In genomic region chr4:149343614-149344013, GRCh38 we compare ENCODE assay signal across 20 cellular contexts.
DNase-seq lines count a peak whose midpoint lies in the region; ATAC-seq, FAIRE-seq and TF ChIP-seq lines count a peak whose summit lies in the region.
"Had no signal": no experiment of that assay in that cellular context is flagged by ENCODE, and none has a peak within 500 bp of the region (broad histone marks: within the 10 kb centered on the region; RNA-seq: fewer than 3 reads in every experiment).

No MANE protein-coding gene starts in this region.

- no peak overlapping the region for H2BK15ac ChIP-seq in H1 (ENCODE audit: low read length)

- no peak overlapping the region for H3K27ac ChIP-seq in H1 (ENCODE audit: low read depth, low read length)
- peak overlapping the region; percentile 47 for H3K27ac ChIP-seq in foreskin keratinocyte
- H3K27ac ChIP-seq: C4-2B had no signal

- no peak overlapping the region for H3K4me3 ChIP-seq in H1 (ENCODE audit: extremely low read depth in 1 of 4, insufficient read depth in 2 of 4, low read depth in 3 of 4, low read length in 4 of 4)
- H3K4me3 ChIP-seq: K562 had no signal

- H3K36me3 ChIP-seq in H1 (ENCODE audit: control insufficient read depth in 2 of 4, insufficient read depth in 4 of 4, low read length in 3 of 4): no peaks in the 10 kb centered on the region

- H3K79me2 ChIP-seq in H1 (ENCODE audit: control insufficient read depth in 1 of 2, insufficient read depth in 2 of 2, low read length in 2 of 2): no peaks in the 10 kb centered on the region

- H3K9me3 ChIP-seq in H1 (ENCODE audit: insufficient read depth in 2 of 2, low read depth in 1 of 2, low read length in 1 of 2): no peaks in the 10 kb centered on the region
- H3K9me3 ChIP-seq: Caco-2 had no signal

- H2BK5ac ChIP-seq in H1 (ENCODE audit: low read depth, low read length): no peak overlapping the region

- H2BK120ac ChIP-seq in H1 (replicated peaks; ENCODE audit: low read depth, low read length): no peak overlapping the region

- H3K23me2 ChIP-seq in H1 (ENCODE audit: low read depth, low read length): no peaks in the 10 kb centered on the region

- no peak overlapping the region for H3K23ac ChIP-seq in H1 (ENCODE audit: insufficient read length)

- no peak for TF ChIP-seq EP300 in H1 (IDR thresholded peaks at IDR 0.05; ENCODE audit: borderline replicate concordance in 1 of 2, low read depth in 2 of 2, low read length in 2 of 2)

- H3K27me3 ChIP-seq in H1 (replicated peaks in 1 of 4; ENCODE audit: control insufficient read depth in 3 of 4, extremely low read depth in 1 of 4, insufficient read depth in 3 of 4, low read length in 3 of 4) (no peaks in the 10 kb centered on the region), foreskin keratinocyte (no peaks in the 10 kb centered on the region)

- DNase-seq in OCI-M1 (lab: John Stamatoyannopoulos, UW): peak; percentile 47
- DNase-seq in H1 (ENCODE audit: low read depth in 1 of 2, low spot score in 2 of 2): no peak
- peak in 1 of 2 donors; percentile 29 for DNase-seq in foreskin keratinocyte
- DNase-seq in dedifferentiated amniotic fluid mesenchymal stem cell (ENCODE audit: extremely low spot score): no peak
- DNase-seq: AML-193; Caco-2; CD4-positive, alpha-beta T cell; GDM1; GOT3; H9; IMR-90 had no signal

- no peak overlapping the region for H2BK20ac ChIP-seq in H1 (ENCODE audit: low read length)

- H3K4me1 ChIP-seq in H1 (replicated peaks in 1 of 4; ENCODE audit: control insufficient read depth in 3 of 4, insufficient read depth in 4 of 4, low read length in 3 of 4) (no peaks in the 10 kb centered on the region), foreskin keratinocyte (peaks cover 15% of the 10 kb centered on the region)
- H3K4me1 ChIP-seq: Caco-2 had no signal

- CTCF ChIA-PET in H1 (lab: Charles Lee; ENCODE audit: partially characterized antibody): no interaction called here

- no peak for FAIRE-seq in H1 (lab: Jason Lieb, UNC)
- FAIRE-seq: A204.1, D721Med, GM12892, GM18507, HTR-8/SVneo, K562 had no signal

- no peak overlapping the region for H2BK12ac ChIP-seq in H1 (ENCODE audit: low read depth, low read length)

- no peak for TF ChIP-seq POLR2A in H1 (IDR thresholded peaks at IDR 0.05; ENCODE audit: control extremely low read depth in 1 of 2, low read depth in 2 of 2, low read length in 2 of 2)

- no peak overlapping the region for H4K8ac ChIP-seq in H1 (ENCODE audit: extremely low read depth, insufficient read depth, low read length)

- peak overlapping the region; percentile 76 for H2AFZ ChIP-seq in H1 (ENCODE audit: low read length)

- H3K4me2 ChIP-seq in H1 (ENCODE audit: insufficient read depth in 1 of 2, low read depth in 2 of 2, low read length in 2 of 2): no peak overlapping the region

- no peaks in the 10 kb centered on the region for H3K79me1 ChIP-seq in H1 (ENCODE audit: low read depth, low read length)

- no peak overlapping the region for H3K18ac ChIP-seq in H1 (ENCODE audit: extremely low read depth, low read length)

- H3K56ac ChIP-seq in H1 (replicated peaks; ENCODE audit: insufficient read length, low read depth, low read length): no peak overlapping the region

- no peak overlapping the region for H2AK5ac ChIP-seq in H1 (ENCODE audit: low read depth, low read length)

- no peak overlapping the region for H4K91ac ChIP-seq in H1 (replicated peaks; ENCODE audit: insufficient read length, low read length)

- TF ChIP-seq RAD21 in H1 (IDR thresholded peaks at IDR 0.05 in 1 of 2, conservative IDR thresholded peaks at IDR 0.05 in 1 of 2; ENCODE audit: low read depth in 2 of 2, low read length in 2 of 2): no peak

- no peak overlapping the region for H3K14ac ChIP-seq in H1 (ENCODE audit: insufficient read length)

- POLR2A ChIA-PET in H1 (lab: Charles Lee; ENCODE audit: partially characterized antibody): no interaction called here

- H4K20me1 ChIP-seq in H1 (replicated peaks in 1 of 2; ENCODE audit: control insufficient read depth in 1 of 2, insufficient read depth in 2 of 2, low read length in 2 of 2): no peaks in the 10 kb centered on the region

- no peak for TF ChIP-seq CTCF in H1 (IDR thresholded peaks at IDR 0.05; ENCODE audit: control extremely low read depth in 1 of 3, insufficient read depth in 1 of 3, low read depth in 1 of 3, low read length in 3 of 3)
- TF ChIP-seq CTCF in foreskin keratinocyte (conservative IDR thresholded peaks at IDR 0.05): no peak

- H4K5ac ChIP-seq in H1 (ENCODE audit: insufficient read length, low read depth, low read length): no peak overlapping the region

- no peak overlapping the region for H3K4ac ChIP-seq in H1 (replicated peaks; ENCODE audit: insufficient read length, low read depth, low read length)

- ATAC-seq in foreskin keratinocyte (peak; percentile 85), HG02763 (IDR thresholded peaks at IDR 0.05; ENCODE audit: unreplicated experiment) (no peak), HG03378 (IDR thresholded peaks at IDR 0.05; ENCODE audit: unreplicated experiment) (no peak)
- ATAC-seq: K562 had no signal

- H3K9ac ChIP-seq in H1 (replicated peaks in 1 of 4; ENCODE audit: extremely low read depth in 1 of 4, low read depth in 3 of 4, low read length in 3 of 4): no peak overlapping the region

TF ChIP-seq in H1, 55 proteins besides CTCF, POLR2A, EP300 and RAD21:
- no peak for TF ChIP-seq PHF8 (conservative IDR thresholded peaks at IDR 0.05; ENCODE audit: low read depth, low read length)
- TF ChIP-seq MAFK (IDR thresholded peaks at IDR 0.05; ENCODE audit: low read depth, low read length): no peak
- no peak for TF ChIP-seq EGR1 (IDR thresholded peaks at IDR 0.05; ENCODE audit: borderline replicate concordance, low read depth, low read length)
- no peak for TF ChIP-seq RFX5 (IDR thresholded peaks at IDR 0.05; ENCODE audit: borderline replicate concordance, low read depth, low read length)
- TF ChIP-seq GTF2F1 (IDR thresholded peaks at IDR 0.05; ENCODE audit: borderline replicate concordance, low read depth, low read length): no peak
- no peak for TF ChIP-seq JUND (IDR thresholded peaks at IDR 0.05; ENCODE audit: low read length)
- TF ChIP-seq CTBP2 (IDR thresholded peaks at IDR 0.05; ENCODE audit: borderline replicate concordance, insufficient read depth, insufficient read length, low read length): no peak
- no peak for TF ChIP-seq SP4 (IDR thresholded peaks at IDR 0.05; ENCODE audit: low read length)
- no peak for TF ChIP-seq SP2 (IDR thresholded peaks at IDR 0.05; ENCODE audit: low read length)
- TF ChIP-seq MAX (IDR thresholded peaks at IDR 0.05): no peak
- no peak for TF ChIP-seq RXRA (IDR thresholded peaks at IDR 0.05; ENCODE audit: insufficient read depth, low read depth, low read length)
- TF ChIP-seq TAF7 (optimal IDR thresholded peaks at IDR 0.05; ENCODE audit: borderline replicate concordance, low read depth, low read length): no peak
- no peak for TF ChIP-seq KDM1A (IDR thresholded peaks at IDR 0.05; ENCODE audit: borderline replicate concordance, low read length)
- TF ChIP-seq NANOG (IDR thresholded peaks at IDR 0.05; ENCODE audit: insufficient read depth, low read depth, low read length, poor library complexity, severe bottlenecking): no peak
- no peak for TF ChIP-seq SUZ12 (IDR thresholded peaks at IDR 0.05; ENCODE audit: low read length)
- no peak for TF ChIP-seq SAP30 (IDR thresholded peaks at IDR 0.05; ENCODE audit: insufficient read depth, insufficient replicate concordance, low read length)
- no peak for TF ChIP-seq SP1 (IDR thresholded peaks at IDR 0.05; ENCODE audit: low read depth, low read length)
TF ChIP-seq in H1: peak in this region for 0.
